12 cellular contexts compared by ENCODE assay signal in the genomic region with DNA sequence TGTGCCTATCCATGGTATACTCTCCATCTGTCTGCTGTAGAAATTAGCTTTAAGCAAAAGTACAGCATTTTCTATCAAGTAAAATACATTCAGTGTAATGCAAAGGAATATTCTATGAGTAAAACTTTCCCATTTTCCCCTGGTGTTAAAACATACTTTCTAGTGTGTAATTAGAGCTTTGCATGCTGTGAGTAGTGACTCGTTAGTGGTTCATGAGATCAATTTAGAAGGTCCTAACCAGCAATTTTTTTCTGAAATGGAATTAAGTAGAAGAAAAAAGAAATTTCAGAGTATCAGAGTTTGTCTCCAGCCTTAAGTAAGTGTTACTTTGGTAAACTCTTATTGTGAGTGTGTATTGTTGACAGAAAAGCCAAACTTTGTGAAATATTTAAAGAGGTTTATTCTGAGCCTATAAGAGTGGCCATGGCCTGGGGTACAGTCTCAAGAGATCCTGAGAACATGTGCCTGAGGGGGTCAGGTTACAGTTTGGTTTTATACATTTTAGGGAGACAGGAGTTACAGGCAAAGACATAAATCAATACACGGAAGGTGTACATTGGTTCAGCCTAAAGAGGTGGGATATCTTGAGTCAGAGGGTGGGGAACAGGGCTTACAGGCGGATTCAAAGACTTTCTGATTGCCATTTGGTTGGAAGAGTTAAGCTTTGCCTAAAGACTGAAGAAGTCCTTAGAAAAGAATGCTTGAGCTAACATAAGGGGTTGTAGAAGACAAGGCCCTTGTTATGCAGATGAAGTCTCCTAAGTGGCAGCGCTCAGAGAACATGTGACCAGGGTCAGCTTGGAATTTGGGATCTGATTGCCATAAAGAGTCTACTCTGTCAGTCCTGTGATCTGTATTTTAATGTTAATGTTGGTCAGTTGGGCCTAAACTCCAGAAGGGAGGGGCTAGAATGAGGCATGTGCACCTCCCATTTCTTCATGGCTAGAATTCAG. TPM values are rescaled to one million over a fixed set of nuclear protein-coding genes. Genes with fewer than 3 reads are reported as not detected.
DNase-seq lines count a peak whose midpoint lies in the region; ATAC-seq and TF ChIP-seq lines count a peak whose summit lies in the region.
"Had no signal": no experiment of that assay in that cellular context is flagged by ENCODE, and none has a peak within 500 bp of the region (broad histone marks: within the 10 kb centered on the region; RNA-seq: fewer than 3 reads in every experiment).

No MANE protein-coding gene starts in this region.

- TF ChIP-seq EP300 in stomach (IDR thresholded peaks at IDR 0.05), result no peak

- TF ChIP-seq CTCF in stomach (IDR thresholded peaks at IDR 0.05), result no peak

- peak overlapping the region; percentile 91 for H3K27ac Mint-ChIP-seq in activated T-cell treated with anti-CD3 and anti-CD28 coated beads, Interleukin-2, amount 50 U/mL, for 24 hours
- peak overlapping the region; percentile 99 for H3K27ac Mint-ChIP-seq in T-helper 17 cell

- DNase-seq in activated T-cell treated with anti-CD3 and anti-CD28 coated beads, Interleukin-2, amount 50 U/mL, for 24 hours, result no peak
- DNase-seq in activated T-cell treated with anti-CD3 and anti-CD28 coated beads, Interleukin-2, amount 50 U/mL, for 1 hour, result no peak
- DNase-seq in T-helper 17 cell (no peak), iPS DF 19.7 (ENCODE audit: low read depth, low spot score) (peak; percentile 98), stomach (no peak), DMS 273 treated with DMSO at 0.1 percent for 48 hours (lab: John Stamatoyannopoulos, UW) (no peak)
- DNase-seq in stimulated activated naive CD8-positive, alpha-beta T cell treated with anti-CD3 and anti-CD28 coated beads, Interleukin-15, Interleukin-2, amounts not matched to agents 100 U/mL and 50 U/mL, for 24 hours, result no peak
- DNase-seq: MG63 had no signal

- peaks cover 74% of the 10 kb centered on the region for H3K4me1 Mint-ChIP-seq in activated T-cell treated with anti-CD3 and anti-CD28 coated beads, Interleukin-2, amount 50 U/mL, for 24 hours (ENCODE audit: low read depth)
- peaks cover 56% of the 10 kb centered on the region for H3K4me1 Mint-ChIP-seq in T-helper 17 cell

- H3K9me3 ChIP-seq in T-helper 17 cell (ENCODE audit: control insufficient read depth, low read length, poor library complexity, severe bottlenecking) (no peaks in the 10 kb centered on the region), stomach (no peaks in the 10 kb centered on the region)
- H3K9me3 ChIP-seq: MG63, vagina had no signal

- 79 to 87% (median 83%) methylated on average over 4 of the region's 4 CpGs for WGBS in stomach, 5 donors

- H3K36me3 Mint-ChIP-seq in activated T-cell treated with anti-CD3 and anti-CD28 coated beads, Interleukin-2, amount 50 U/mL, for 24 hours (ENCODE audit: low read depth), result no peaks in the 10 kb centered on the region
- peaks cover 2% of the 10 kb centered on the region for H3K36me3 Mint-ChIP-seq in T-helper 17 cell (ENCODE audit: low read depth)

- H3K36me3 ChIP-seq in stomach, result no peaks in the 10 kb centered on the region
- H3K36me3 ChIP-seq: MG63, vagina had no signal

- H3K4me1 ChIP-seq in stomach, result peaks cover 3 to 33% (median 19%) of the 10 kb centered on the region in 4 donors

- peak overlapping the region; percentile 13 for H3K4me3 Mint-ChIP-seq in activated T-cell treated with anti-CD3 and anti-CD28 coated beads, Interleukin-2, amount 50 U/mL, for 24 hours
- no peak overlapping the region for H3K4me3 Mint-ChIP-seq in T-helper 17 cell

- H3K4me3 ChIP-seq in stomach, result no peak overlapping the region
- H3K4me3 ChIP-seq: MG63, vagina had no signal

- peaks cover 1% of the 10 kb centered on the region for H3K9me3 Mint-ChIP-seq in activated T-cell treated with anti-CD3 and anti-CD28 coated beads, Interleukin-2, amount 50 U/mL, for 24 hours

- no peak for TF ChIP-seq POLR2A in stomach (IDR thresholded peaks at IDR 0.05)

- H3K27me3 ChIP-seq in stomach, result peaks cover 0 to 4% (median 0%) of the 10 kb centered on the region in 3 donors
- H3K27me3 ChIP-seq: MG63, vagina had no signal

- ATAC-seq in T-helper 17 cell, result no peak
- ATAC-seq in stimulated activated naive CD8-positive, alpha-beta T cell treated with anti-CD3 and anti-CD28 coated beads, Interleukin-15, Interleukin-2, amounts not matched to agents 100 U/mL and 50 U/mL, for 24 hours, result peak; percentile 41
- ATAC-seq in GM21447 (IDR thresholded peaks at IDR 0.05; ENCODE audit: unreplicated experiment), result no peak
- ATAC-seq: HCT116, SK-N-SH treated with all-trans-retinoic acid at 6 μM for 48 hours had no signal

- intact Hi-C loops in stomach (cut with DNase I; ENCODE audit: low total_unique reads), result no loop called here

- H3K27me3 Mint-ChIP-seq in activated T-cell treated with anti-CD3 and anti-CD28 coated beads, Interleukin-2, amount 50 U/mL, for 24 hours, result no peaks in the 10 kb centered on the region
- no peaks in the 10 kb centered on the region for H3K27me3 Mint-ChIP-seq in T-helper 17 cell

- no peak overlapping the region for H3K27ac ChIP-seq in stomach
- H3K27ac ChIP-seq: vagina had no signal

RNA-seq across cellular contexts. Expression of gene FAM187B, which starts 25.5 kb away (rescaled TPM):
- not detected for total RNA-seq in T-helper 17 cell
- total RNA-seq in stomach, result not detected
- polyA plus RNA-seq in stomach, result under 1 TPM in 1 of 3 donors, not detected in 2; 0.25 TPM
- total RNA-seq: vagina had no signal

RNA-seq across cellular contexts. Expression of gene LSR, which starts 45.8 kb away (rescaled TPM):
- total RNA-seq in T-helper 17 cell (10 to 100 TPM; 42.6 to 44.5 TPM), stomach (100 to 1,000 TPM in 2 of 5 donors, 10 to 100 TPM in 3; 20.4 to 174 (median 72.8) TPM)
- 10 to 100 TPM; 17.9 to 90.7 (median 84.4) TPM for polyA plus RNA-seq in stomach

RNA-seq across cellular contexts. Expression of gene FXYD5, which starts 48.5 kb away (rescaled TPM):
- total RNA-seq in T-helper 17 cell, result 100 to 1,000 TPM; 533 to 557 TPM
- total RNA-seq in stomach, result 100 to 1,000 TPM in 1 of 5 donors, 10 to 100 TPM in 4; 10.3 to 118 (median 19.2) TPM
- polyA plus RNA-seq in stomach, result 10 to 100 TPM; 37.9 to 81.1 (median 55.0) TPM

RNA-seq across cellular contexts. Expression of gene FXYD7, which starts 59.9 kb away (rescaled TPM):
- total RNA-seq in T-helper 17 cell (10 to 100 TPM; 17.1 to 20.6 TPM), stomach (1 to 10 TPM in 1 of 5 donors, not detected in 4; 2.6 TPM)
- polyA plus RNA-seq in stomach, result under 1 TPM in 1 of 3 donors, not detected in 2; 0.55 TPM

Comparison
In these comparisons a context has a peak if more than half of its experiments do, and no peak if none do; other contexts are left out.
1. RNA of gene FXYD5, which starts 48.5 kb away (total RNA-seq): 533 to 557 TPM in T-helper 17 cell; 10.3 to 118 TPM in stomach; every median in the first group is over 4 times any median in the second.